In genomic region chr4:126708716-126709115, GRCh38 we compare ENCODE assay signal across 24 cellular contexts.
DNase-seq lines count a peak whose midpoint lies in the region; ATAC-seq and TF ChIP-seq lines count a peak whose summit lies in the region.
"Had no signal": no experiment of that assay in that cellular context is flagged by ENCODE, and none has a peak within 500 bp of the region (broad histone marks: within the 10 kb centered on the region; RNA-seq: fewer than 3 reads in every experiment).

No MANE protein-coding gene starts in this region.

- no peaks in the 10 kb centered on the region for H3K9me3 ChIP-seq in mammary epithelial cell (replicated peaks; ENCODE audit: insufficient read depth, low read length)
- H3K9me3 ChIP-seq: BE2C, HAP-1 had no signal

- no peak overlapping the region for H3K9ac ChIP-seq in mammary epithelial cell (ENCODE audit: insufficient read depth, low read length)

- CTCF ChIA-PET in mammary epithelial cell (lab: Charles Lee; ENCODE audit: low non-redundant PET) = no interaction called here

- H3K79me2 ChIP-seq in mammary epithelial cell (ENCODE audit: insufficient read depth, low read length) = no peaks in the 10 kb centered on the region

- H4K20me1 ChIP-seq in mammary epithelial cell (ENCODE audit: insufficient read depth, low read length) = no peaks in the 10 kb centered on the region

- dilution Hi-C loops in mammary epithelial cell (cut with HindIII; ENCODE audit: low sequenced_read_pairs) = no loop called here

- intact Hi-C loops in mammary epithelial cell (cut with micrococcal nuclease) = loop anchor here (10.0 kb wide), 1 partner anchor 86 kb away; no protein-coding TSS in a partner anchor

- peaks cover 19% of the 10 kb centered on the region for H3K4me1 ChIP-seq in mammary epithelial cell (ENCODE audit: insufficient read depth, low read length)
- H3K4me1 ChIP-seq: BE2C, HAP-1 had no signal

- in situ Hi-C loops in mammary epithelial cell (cut with MboI; ENCODE audit: low sequenced_read_pairs in 2 of 2) = no loop called here

- BruUV-seq in mammary epithelial cell (replicated peaks; lab: Mats Ljungman, UMichigan) = no TSS peak

- TF ChIP-seq RAD21 in Ishikawa (IDR thresholded peaks at IDR 0.05; ENCODE audit: low read depth) = no peak

- H2AFZ ChIP-seq in mammary epithelial cell (ENCODE audit: low read depth, low read length) = no peak overlapping the region
- H2AFZ ChIP-seq: GM23338 had no signal

- 0% methylated on average over 2 of the region's 2 CpGs for WGBS in mammary epithelial cell (ENCODE audit: low coverage, missing lambda C conversion rate)

- DNase-seq in NCI-H226 = peak; percentile 33
- DNase-seq in mammary epithelial cell = peak; percentile 84
- peak; percentile 61 for DNase-seq in islet precursor cell
- no peak for DNase-seq in cerebellar nuclear complex (lab: John Stamatoyannopoulos, UW)
- DNase-seq: BE2C, DND-41, KG1, NCI-H1417, NCI-H1694 treated with DMSO at 0.1 percent for 48 hours, NCI-H2107, NCI-H2227 treated with DMSO at 0.1 percent for 48 hours, NCI-H524 treated with DMSO at 0.1 percent for 48 hours, NCI-H82, SHP77 treated with DMSO at 0.1 percent for 48 hours, SW 1271 had no signal

- no peak overlapping the region for H3K4me2 ChIP-seq in mammary epithelial cell (ENCODE audit: insufficient read depth, low read depth, low read length)
- H3K4me2 ChIP-seq: GM23338 had no signal

- TF ChIP-seq CTCF in mammary epithelial cell (conservative IDR thresholded peaks at IDR 0.05 in 1 of 2, IDR thresholded peaks at IDR 0.05 in 1 of 2; ENCODE audit: extremely low read depth in 1 of 2, insufficient read depth in 1 of 2, low read depth in 1 of 2, low read length in 2 of 2) = no peak

- H3K27ac ChIP-seq in mammary epithelial cell (ENCODE audit: insufficient read depth, low read depth, low read length) = no peak overlapping the region
- H3K27ac ChIP-seq: HL-60, SK-N-MC had no signal

- no peak for ATAC-seq in GM21717 (IDR thresholded peaks at IDR 0.05; ENCODE audit: unreplicated experiment)
- ATAC-seq in HG02870 (IDR thresholded peaks at IDR 0.05; ENCODE audit: unreplicated experiment) = no peak
- ATAC-seq: GM12878, GM23338, HepG2 had no signal

- no peak for TF ChIP-seq EP300 in Ishikawa (IDR thresholded peaks at IDR 0.05; ENCODE audit: borderline replicate concordance)

- H3K27me3 ChIP-seq in mammary epithelial cell (ENCODE audit: insufficient read depth, low read length) = no peaks in the 10 kb centered on the region
- H3K27me3 ChIP-seq: BE2C had no signal

- no peaks in the 10 kb centered on the region for H3K36me3 ChIP-seq in mammary epithelial cell (ENCODE audit: insufficient read depth, low read length)
- H3K36me3 ChIP-seq: BE2C, HAP-1 had no signal

- H3K4me3 ChIP-seq in mammary epithelial cell (replicated peaks in 1 of 3; ENCODE audit: insufficient read depth in 1 of 3, low read depth in 2 of 3, low read length in 3 of 3) = no peak overlapping the region
- H3K4me3 ChIP-seq: GM12878, GM23338, HAP-1, SK-N-MC had no signal

TF ChIP-seq in Ishikawa, 13 proteins besides CTCF, POLR2A, EP300 and RAD21:
- TF ChIP-seq NFIC (IDR thresholded peaks at IDR 0.05) = peak; percentile 65
- no peak for TF ChIP-seq CREB1 (IDR thresholded peaks at IDR 0.05; ENCODE audit: low read depth)

Comparison
In these comparisons a context has a peak if more than half of its experiments do, and no peak if none do; other contexts are left out.
1. DNase-seq: peak in NCI-H226 (single experiment), mammary epithelial cell (single experiment) and islet precursor cell (single experiment); none in cerebellar nuclear complex (0 of 2).